Comparison of ENCODE assay signal across 8 cellular contexts in the genomic region with DNA sequence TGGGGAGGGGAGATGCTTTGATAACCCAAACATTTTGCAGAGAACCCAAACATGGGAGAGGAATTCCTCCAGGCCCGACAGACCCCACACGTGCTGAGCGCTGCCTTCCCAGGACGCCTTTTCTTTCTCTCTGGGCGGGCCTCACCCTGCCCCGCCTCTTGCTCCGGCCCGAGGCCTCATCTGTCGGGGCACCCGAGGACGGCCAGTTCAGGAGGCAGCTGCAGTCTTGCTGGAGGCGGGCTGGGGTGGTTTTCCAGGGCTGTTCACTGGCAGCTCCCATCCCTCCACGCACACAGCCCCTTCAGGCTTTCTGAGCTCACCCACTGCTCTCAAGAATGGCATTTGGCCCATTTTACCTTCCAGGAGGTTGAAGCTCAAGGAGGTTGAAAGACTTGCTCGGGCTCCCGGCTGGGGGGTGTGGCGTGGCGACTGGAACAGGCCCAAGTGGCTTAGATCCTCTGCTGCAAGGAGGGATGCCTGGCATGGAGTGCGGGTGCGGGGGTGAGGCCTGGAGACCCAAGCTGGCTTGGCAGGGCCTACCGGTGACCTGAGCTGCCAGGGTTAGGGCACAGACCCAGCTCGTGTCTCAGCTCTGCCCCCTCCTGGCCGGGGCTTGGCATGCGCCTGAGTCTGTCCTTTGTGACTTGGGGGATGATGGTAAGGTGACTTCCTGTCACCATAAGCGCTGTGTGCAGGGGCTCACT.
DNase-seq lines count a peak whose midpoint lies in the region; ATAC-seq and TF ChIP-seq lines count a peak whose summit lies in the region.

No MANE protein-coding gene starts in this region.

- no peaks in the 10 kb centered on the region for H3K36me3 Mint-ChIP-seq in Caco-2 (ENCODE audit: insufficient read depth, unreplicated experiment)

- intact Hi-C loops in Caco-2 (cut with micrococcal nuclease; ENCODE audit: unreplicated experiment), result loop anchor here (1.0 kb wide), 1 partner anchor 143 kb away; the partner anchor contains the start of gene SORCS2
- intact Hi-C loops in ascending aorta (cut with DNase I), result loop anchor here (1.0 kb wide), 1 partner anchor 143 kb away; the partner anchor contains the start of gene SORCS2

- no peaks in the 10 kb centered on the region for H3K27me3 Mint-ChIP-seq in Caco-2 (ENCODE audit: insufficient read depth, unreplicated experiment)

- no peaks in the 10 kb centered on the region for H3K4me1 ChIP-seq in Caco-2
- no peaks in the 10 kb centered on the region for H3K4me1 ChIP-seq in HEK293 (ENCODE audit: control insufficient read depth, insufficient read depth, low read length)
- H3K4me1 ChIP-seq in ascending aorta, result peaks cover 0 to 3% of the 10 kb centered on the region in 2 donors

- H3K36me3 ChIP-seq in Caco-2 (ENCODE audit: control insufficient read depth, insufficient read depth, low read length), result no peaks in the 10 kb centered on the region
- no peaks in the 10 kb centered on the region for H3K36me3 ChIP-seq in HEK293 (ENCODE audit: control insufficient read depth in 2 of 2, insufficient read depth in 1 of 2, low read length in 2 of 2)
- no peaks in the 10 kb centered on the region for H3K36me3 ChIP-seq in ascending aorta

- H3K27me3 ChIP-seq in Caco-2 (replicated peaks; ENCODE audit: control insufficient read depth, insufficient read depth, low read length) (no peaks in the 10 kb centered on the region), ascending aorta (no peaks in the 10 kb centered on the region)

- H3K9me3 ChIP-seq in Caco-2 (no peaks in the 10 kb centered on the region), HEK293 (ENCODE audit: control insufficient read depth, insufficient read depth, low read depth, low read length) (no peaks in the 10 kb centered on the region), ascending aorta (no peaks in the 10 kb centered on the region)

- H3K4me3 ChIP-seq in Caco-2 (ENCODE audit: low read depth, low read length), result no peak overlapping the region
- H3K4me3 ChIP-seq in HEK293 (ENCODE audit: low read depth, low read length), result no peak overlapping the region
- H3K4me3 ChIP-seq in ascending aorta, result no peak overlapping the region

- POLR2A ChIA-PET in Caco-2 (lab: Charles Lee) (no interaction called here), HEK293 (lab: Yijun Ruan, JAX) (no interaction called here)

- TF ChIP-seq CTCF in Caco-2 (IDR thresholded peaks at IDR 0.05; ENCODE audit: insufficient read depth in 1 of 2, low read depth in 1 of 2, low read length in 1 of 2, severe bottlenecking in 1 of 2, unreplicated experiment in 1 of 2) (peak; percentile 70 to 74), HEK293 (tag by site-specific recombination; IDR thresholded peaks at IDR 0.05) (peak; percentile 60), ascending aorta (IDR thresholded peaks at IDR 0.05) (peak; percentile 10 to 52 (median 48))

- H3K4me3 Mint-ChIP-seq in Caco-2 (ENCODE audit: unreplicated experiment), result no peak overlapping the region

- CTCF ChIA-PET in Caco-2 (lab: Charles Lee) (interaction anchor here (0.5 to 1.8 kb wide), 12 partner anchors 8 to 618 kb away, joined by 3 to 11 read pairs (median 3); partner anchors contain the start of gene SORCS2), HEK293 (lab: Yijun Ruan, JAX) (interaction anchor here (0.5 to 2.3 kb wide), 24 partner anchors 23 to 1397 kb away, joined by 3 to 11 read pairs (median 3); a partner anchor contains a TSS)

- no peak overlapping the region for H3K27ac ChIP-seq in HEK293 (ENCODE audit: extremely low read depth, low read depth, low read length)
- no peak overlapping the region for H3K27ac ChIP-seq in ascending aorta

- DNase-seq in Caco-2 (peak; percentile 63 to 76), RKO (ENCODE audit: low spot score) (peak; percentile 19), ascending aorta (ENCODE audit: low spot score in 2 of 2) (no peak), hypothalamus (lab: John Stamatoyannopoulos, UW) (peak in 32 of 51 donors; percentile 39 to 80 (median 59)), HCEC 1CT (no peak)
- DNase-seq in stimulated activated CD4-positive, alpha-beta T cell treated with anti-CD3 and anti-CD28 coated beads, Interleukin-12 subunit alpha, Interleukin-12 subunit beta, amount 100 ng/mL, for 48 hours (ENCODE audit: low read depth in 2 of 3, low spot score in 1 of 3), result peak; percentile 32 to 68 (median 52)

- no TSS peak for BruUV-seq in Caco-2 (replicated peaks; lab: Mats Ljungman, UMichigan)

- no peak overlapping the region for H3K27ac Mint-ChIP-seq in Caco-2 (ENCODE audit: unreplicated experiment)

- peaks cover 15% of the 10 kb centered on the region for H3K9me3 Mint-ChIP-seq in Caco-2 (ENCODE audit: unreplicated experiment)

- ATAC-seq in HG03039 (IDR thresholded peaks at IDR 0.05; ENCODE audit: unreplicated experiment), result no peak

- no peaks in the 10 kb centered on the region for H3K4me1 Mint-ChIP-seq in Caco-2 (ENCODE audit: low read depth, unreplicated experiment)

TF ChIP-seq in HEK293, 187 proteins besides CTCF, POLR2A, EP300 and RAD21:
- TF ChIP-seq ZNF776 (tag by site-specific recombination; IDR thresholded peaks at IDR 0.05; ENCODE audit: borderline replicate concordance), result no peak
- TF ChIP-seq TRIM28 (IDR thresholded peaks at IDR 0.05; ENCODE audit: borderline replicate concordance, low read length), result no peak
- TF ChIP-seq ZBTB48 (tag by site-specific recombination; IDR thresholded peaks at IDR 0.05), result 0 out of 2 replicates have a peak, but pooled peaks have one; percentile 34
- TF ChIP-seq ZNF654 (tag by site-specific recombination; IDR thresholded peaks at IDR 0.05; ENCODE audit: low read depth), result peak; percentile 45
- no peak for TF ChIP-seq ZFP69B (tag by site-specific recombination; IDR thresholded peaks at IDR 0.05)
TF ChIP-seq in HEK293: peak in this region for 2.

Comparison
In these comparisons a context has a peak if more than half of its experiments do, and no peak if none do; other contexts are left out.
1. DNase-seq: peak in Caco-2 (2 of 2), RKO (single experiment), hypothalamus (32 of 51) and stimulated activated CD4-positive, alpha-beta T cell treated with anti-CD3 and anti-CD28 coated beads, Interleukin-12 subunit alpha, Interleukin-12 subunit beta, amount 100 ng/mL, for 48 hours (3 of 3); none in ascending aorta (0 of 2) and HCEC 1CT (single experiment).
2. Peak in every context shown above with its lines, with median percentiles within 50 percentile points of each other: CTCF ChIP-seq.